8 cellular contexts compared by ENCODE assay signal in genomic region chr2:114728372-114728771, GRCh38.
"Had no signal": no experiment of that assay in that cellular context is flagged by ENCODE, and none has a peak within 500 bp of the region (broad histone marks: within the 10 kb centered on the region; RNA-seq: fewer than 3 reads in every experiment).

No MANE protein-coding gene starts in this region.

- H3K4me3 ChIP-seq: GM12878 had no signal

- ATAC-seq: GM12878 had no signal

- FAIRE-seq: G401.6, GM12878, GM12891, GM12892, GM18507, GM19239 had no signal

- DNase-seq: GDM1, GF-D8 had no signal
